In the genomic region with DNA sequence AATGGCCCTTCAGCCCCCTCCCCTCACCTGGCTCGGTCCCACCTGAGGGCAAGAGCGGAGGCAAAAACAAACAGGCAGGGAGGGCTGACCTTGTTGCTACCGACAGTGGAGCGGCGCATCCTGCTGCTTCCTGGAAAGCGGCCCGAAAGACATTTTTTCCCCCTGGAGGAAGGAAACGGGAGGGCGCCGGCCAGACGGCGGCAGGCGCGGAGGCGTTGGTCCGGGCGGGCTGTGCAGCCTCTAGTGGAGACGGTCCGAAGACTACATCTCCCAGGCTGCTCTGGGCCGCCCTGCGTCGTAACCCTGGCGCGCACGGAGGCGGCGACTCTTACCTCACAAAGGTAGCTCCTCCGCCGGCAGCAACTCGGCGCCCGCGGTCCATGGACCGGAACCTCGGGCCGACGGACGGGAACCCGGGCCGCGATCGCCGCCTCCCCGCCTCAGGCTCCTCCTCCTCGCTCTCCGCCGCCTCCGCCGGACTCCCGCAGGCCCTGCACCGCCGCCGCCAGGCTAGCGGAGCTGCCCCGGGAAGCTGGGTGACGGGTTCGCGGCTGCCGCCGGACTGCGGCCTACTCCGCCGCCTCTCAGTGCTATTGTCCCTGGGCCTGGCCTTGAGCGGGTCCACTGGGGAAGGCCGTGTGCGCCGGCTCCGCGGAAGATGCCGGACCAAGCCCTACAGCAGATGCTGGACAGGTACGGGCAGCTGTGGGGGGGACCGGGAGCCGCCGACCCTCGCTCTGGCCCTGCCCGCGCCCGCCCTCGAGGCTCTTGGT, we compare ENCODE assay signal across 7 cellular contexts.
DNase-seq lines count a peak whose midpoint lies in the region; ATAC-seq and TF ChIP-seq lines count a peak whose summit lies in the region.

A gene (minus strand): TSS at position 242 of the 773 bp plus-strand sequence. CDS start 50,728 bp downstream, outside the sequence.
A gene with protein sequence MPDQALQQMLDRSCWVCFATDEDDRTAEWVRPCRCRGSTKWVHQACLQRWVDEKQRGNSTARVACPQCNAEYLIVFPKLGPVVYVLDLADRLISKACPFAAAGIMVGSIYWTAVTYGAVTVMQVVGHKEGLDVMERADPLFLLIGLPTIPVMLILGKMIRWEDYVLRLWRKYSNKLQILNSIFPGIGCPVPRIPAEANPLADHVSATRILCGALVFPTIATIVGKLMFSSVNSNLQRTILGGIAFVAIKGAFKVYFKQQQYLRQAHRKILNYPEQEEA (plus strand): TSS at position 331 of the 773 bp plus-strand sequence. CDS start 328 bp downstream, at position 659.

- TF ChIP-seq POLR2A in GM18505 (IDR thresholded peaks at IDR 0.05; ENCODE audit: borderline replicate concordance, extremely low read depth, insufficient read depth, insufficient read length) = peak; percentile 75

- TF ChIP-seq CTCF in retinal pigment epithelial cell (conservative IDR thresholded peaks at IDR 0.05; ENCODE audit: low read depth, low read length) = peak; percentile 62

- DNase-seq in NCI-H1930 (lab: John Stamatoyannopoulos, UW) (peak; percentile 79 to 87), T-helper 9 cell (peak; percentile 86), astrocyte of the hippocampus (ENCODE audit: low read depth, low spot score) (peak; percentile 99), hippocampal formation (lab: John Stamatoyannopoulos, UW) (peak; percentile 95), retinal pigment epithelial cell (ENCODE audit: low read depth) (peak; percentile 81)

- peak within 1 kb of the TSS; percentile 95 for H3K4me3 ChIP-seq in retinal pigment epithelial cell (ENCODE audit: low read length)

- ATAC-seq in GM18505 (IDR thresholded peaks at IDR 0.05; ENCODE audit: unreplicated experiment) (peak; percentile 98), HG02973 (IDR thresholded peaks at IDR 0.05; ENCODE audit: unreplicated experiment) (peak; percentile 96)

Comparison
In these comparisons a context has a peak if more than half of its experiments do, and no peak if none do; other contexts are left out.
1. Peak in every context shown above with its lines: DNase-seq, ATAC-seq and H3K4me3 ChIP-seq.